In genomic region chr7:116322541-116322940, GRCh38 we compare ENCODE assay signal across 17 cellular contexts.
"Had no signal": no experiment of that assay in that cellular context is flagged by ENCODE, and none has a peak within 500 bp of the region (broad histone marks: within the 10 kb centered on the region; RNA-seq: fewer than 3 reads in every experiment).

No MANE protein-coding gene starts in this region.

- ATAC-seq: activated CD4-positive, CD25-positive, alpha-beta regulatory T cell treated with anti-CD3 and anti-CD28 coated beads, Interleukin-2, amount 50 U/mL, for 24 hours; left colon; natural killer cell; psoas muscle; sciatic nerve; stimulated activated naive CD8-positive, alpha-beta T cell treated with anti-CD3 and anti-CD28 coated beads, Interleukin-15, Interleukin-2, amounts not matched to agents 100 U/mL and 50 U/mL, for 24 hours had no signal

- H3K27me3 ChIP-seq: adrenal gland, testis had no signal

- DNase-seq: activated naive CD4-positive, alpha-beta T cell treated with anti-CD3 and anti-CD28 coated beads, Interleukin-2, amount 50 U/mL, for 16 hours; activated T-cell treated with anti-CD3 and anti-CD28 coated beads, Interleukin-2, amount 50 U/mL, for 1 hour; adrenal gland; erythroblast; foreskin fibroblast; glutamatergic neuron; immature natural killer cell; left colon; natural killer cell; nucleus accumbens; psoas muscle; stimulated activated CD4-positive, alpha-beta T cell treated with anti-CD3 and anti-CD28 coated beads, Interleukin-4, amount 100 ng/mL, for 1 hour; stimulated activated CD8-positive, alpha-beta memory T cell treated with anti-CD3 and anti-CD28 coated beads, Interleukin-4, amount 100 ng/mL, for 48 hours; stimulated activated naive CD8-positive, alpha-beta T cell treated with anti-CD3 and anti-CD28 coated beads, Interleukin-15, Interleukin-2, amounts not matched to agents 100 U/mL and 50 U/mL, for 24 hours; testis had no signal

- H3K9me3 ChIP-seq: adrenal gland, psoas muscle, testis had no signal

- H3K4me1 ChIP-seq: adrenal gland, testis had no signal

- H3K4me3 ChIP-seq: adrenal gland, psoas muscle, testis had no signal

- H3K36me3 ChIP-seq: adrenal gland had no signal

- H3K27ac ChIP-seq: adrenal gland, psoas muscle, testis had no signal
